8 cellular contexts compared by ENCODE assay signal in the genomic region with DNA sequence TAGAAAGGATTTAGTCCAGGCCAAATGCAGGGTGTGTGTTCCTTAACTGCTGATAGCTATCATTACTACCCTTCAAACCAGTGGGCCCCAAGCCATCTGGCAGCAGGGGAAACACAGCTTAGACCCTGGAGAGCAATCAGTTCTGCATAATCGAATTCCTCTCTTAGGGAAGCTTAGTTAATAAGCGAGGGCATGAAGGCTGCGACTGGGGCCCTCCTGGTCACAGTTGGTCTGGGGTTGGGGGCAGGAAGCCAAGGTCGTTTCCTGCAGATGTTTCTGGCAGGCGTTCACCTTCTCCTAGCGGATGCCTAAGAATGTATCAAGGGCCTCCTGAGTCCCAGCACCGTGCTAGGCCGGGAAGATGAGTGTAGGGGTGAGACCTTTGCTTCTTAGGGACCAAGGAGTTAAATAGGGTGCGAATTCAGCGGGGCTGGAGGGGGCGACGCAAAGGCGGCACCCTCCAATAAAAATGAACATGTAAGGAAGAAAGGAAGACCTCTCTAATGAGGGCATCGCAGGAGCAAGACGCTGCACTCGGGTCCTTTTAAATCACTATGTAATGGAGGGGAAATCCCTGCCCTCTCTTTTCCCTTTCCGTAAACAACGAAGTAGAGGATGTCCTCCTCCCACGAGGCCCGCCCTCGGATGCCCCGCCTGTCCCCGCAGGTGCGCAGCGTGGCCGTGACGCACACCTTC. TPM values are rescaled to one million over a fixed set of nuclear protein-coding genes. Genes with fewer than 3 reads are reported as not detected.
DNase-seq lines count a peak whose midpoint lies in the region; ATAC-seq and TF ChIP-seq lines count a peak whose summit lies in the region.

No MANE protein-coding gene starts in this region.

- H3K4me3 Mint-ChIP-seq in endodermal cell: peak overlapping the region; percentile 84
- peak overlapping the region; percentile 81 to 96 (median 91) for H3K4me3 Mint-ChIP-seq in naive thymus-derived CD8-positive, alpha-beta T cell
- H3K4me3 Mint-ChIP-seq in stimulated activated naive CD8-positive, alpha-beta T cell treated with anti-CD3 and anti-CD28 coated beads, Interleukin-15, amount 100 ng/mL, for 72 hours: peak overlapping the region; percentile 82 to 89

- H3K27ac ChIP-seq in endodermal cell (ENCODE audit: low read depth, low read length): no peak overlapping the region

- peaks cover 19% of the 10 kb centered on the region for H3K4me1 Mint-ChIP-seq in endodermal cell
- H3K4me1 Mint-ChIP-seq in naive thymus-derived CD8-positive, alpha-beta T cell: peaks cover 28 to 62% (median 59%) of the 10 kb centered on the region in 4 donors
- H3K4me1 Mint-ChIP-seq in stimulated activated naive CD8-positive, alpha-beta T cell treated with anti-CD3 and anti-CD28 coated beads, Interleukin-15, amount 100 ng/mL, for 72 hours: peaks cover 50% of the 10 kb centered on the region

- peak; percentile 80 for DNase-seq in activated CD4-positive, CD25-positive, alpha-beta regulatory T cell treated with anti-CD3 and anti-CD28 coated beads, Interleukin-2, amount 50 U/mL, for 16 hours (ENCODE audit: low read depth, low spot score)
- no peak for DNase-seq in Jurkat, Clone E6-1 (ENCODE audit: low read depth, low spot score)
- peak; percentile 94 to 95 for DNase-seq in activated CD4-positive, alpha-beta T cell treated with anti-CD3 and anti-CD28 coated beads, Interleukin-2, amount 50 U/mL, for 4 hours
- DNase-seq in endodermal cell: peak; percentile 70
- DNase-seq in naive thymus-derived CD8-positive, alpha-beta T cell: peak; percentile 87 to 98 (median 96)
- peak in 1 of 2 donors; percentile 53 for DNase-seq in stimulated activated naive CD8-positive, alpha-beta T cell treated with anti-CD3 and anti-CD28 coated beads, Interleukin-15, amount 100 ng/mL, for 72 hours
- DNase-seq in cortex of kidney (lab: John Stamatoyannopoulos, UW): no peak

- WGBS in endodermal cell (ENCODE audit: insufficient coverage in 1 of 2, insufficient read length in 1 of 2), 2 experiments: 20 to 29% methylated on average over 10 to 27 of the region's 27 CpGs

- no peak for TF ChIP-seq CTCF in endodermal cell (conservative IDR thresholded peaks at IDR 0.05)

- peak overlapping the region; percentile 66 for H3K27ac Mint-ChIP-seq in endodermal cell
- peak overlapping the region; percentile 97 to 100 (median 99) for H3K27ac Mint-ChIP-seq in naive thymus-derived CD8-positive, alpha-beta T cell
- H3K27ac Mint-ChIP-seq in stimulated activated naive CD8-positive, alpha-beta T cell treated with anti-CD3 and anti-CD28 coated beads, Interleukin-15, amount 100 ng/mL, for 72 hours: peak overlapping the region; percentile 93 to 94

- no peak for ATAC-seq in activated CD4-positive, CD25-positive, alpha-beta regulatory T cell treated with anti-CD3 and anti-CD28 coated beads, Interleukin-2, amount 50 U/mL, for 24 hours
- peak; percentile 0 to 51 for ATAC-seq in naive thymus-derived CD8-positive, alpha-beta T cell
- ATAC-seq in stimulated activated naive CD8-positive, alpha-beta T cell treated with anti-CD3 and anti-CD28 coated beads, Interleukin-15, amount 100 ng/mL, for 72 hours: peak; percentile 53

- H3K4me1 ChIP-seq in endodermal cell (ENCODE audit: control insufficient read depth, insufficient read depth, low read length): no peaks in the 10 kb centered on the region

- no peaks in the 10 kb centered on the region for H3K9me3 ChIP-seq in endodermal cell (ENCODE audit: control insufficient read depth, low read length)

- POLR2A ChIA-PET in naive thymus-derived CD8-positive, alpha-beta T cell (lab: Charles Lee): interaction anchor here (0.6 to 9.4 kb wide), 22 partner anchors 10 to 688 kb away, joined by 3 to 162 read pairs (median 4); a partner anchor contains a TSS

- H3K27me3 ChIP-seq in endodermal cell (ENCODE audit: control insufficient read depth, insufficient read depth, low read length, poor library complexity, severe bottlenecking): peaks cover 10% of the 10 kb centered on the region

- H3K27me3 Mint-ChIP-seq in endodermal cell (ENCODE audit: insufficient read depth): peaks cover 2% of the 10 kb centered on the region
- no peaks in the 10 kb centered on the region for H3K27me3 Mint-ChIP-seq in naive thymus-derived CD8-positive, alpha-beta T cell
- H3K27me3 Mint-ChIP-seq in stimulated activated naive CD8-positive, alpha-beta T cell treated with anti-CD3 and anti-CD28 coated beads, Interleukin-15, amount 100 ng/mL, for 72 hours: no peaks in the 10 kb centered on the region

- H3K36me3 Mint-ChIP-seq in endodermal cell (ENCODE audit: low read depth): no peaks in the 10 kb centered on the region
- H3K36me3 Mint-ChIP-seq in naive thymus-derived CD8-positive, alpha-beta T cell: peaks cover 0 to 5% (median 0%) of the 10 kb centered on the region in 3 donors

- no peaks in the 10 kb centered on the region for H3K9me3 Mint-ChIP-seq in endodermal cell
- peaks cover 0 to 16% (median 0%) of the 10 kb centered on the region in 9 donors for H3K9me3 Mint-ChIP-seq in naive thymus-derived CD8-positive, alpha-beta T cell
- peaks cover 9 to 11% of the 10 kb centered on the region in 2 donors for H3K9me3 Mint-ChIP-seq in stimulated activated naive CD8-positive, alpha-beta T cell treated with anti-CD3 and anti-CD28 coated beads, Interleukin-15, amount 100 ng/mL, for 72 hours

- H3K4me3 ChIP-seq in Jurkat, Clone E6-1 (ENCODE audit: low read length): peak overlapping the region; percentile 69
- peak overlapping the region; percentile 79 for H3K4me3 ChIP-seq in endodermal cell (ENCODE audit: low read length)

- no peaks in the 10 kb centered on the region for H3K36me3 ChIP-seq in endodermal cell (ENCODE audit: control insufficient read depth, insufficient read depth, low read length)

- H3K9ac ChIP-seq in endodermal cell (ENCODE audit: extremely low read depth, low read length, poor library complexity, severe bottlenecking): no peak overlapping the region

RNA-seq across cellular contexts. Expression of a gene that starts 16.5 kb away (rescaled TPM):
- polyA plus RNA-seq in Jurkat, Clone E6-1 (2012; ENCODE audit: insufficient read depth, insufficient read length): 7.1 TPM
- total RNA-seq in endodermal cell: 10 to 100 TPM in 1 of 2 donors, 1 to 10 TPM in 1; 9.8 to 15.8 TPM
- 6.8 TPM for polyA plus RNA-seq in endodermal cell (2013, experiment 1 of 2)
- 7.8 TPM for polyA plus RNA-seq in endodermal cell (2013, experiment 2 of 2)
- total RNA-seq in naive thymus-derived CD8-positive, alpha-beta T cell: 10 to 100 TPM; 24.3 to 25.3 TPM
- 1 to 10 TPM; 2.0 to 3.2 (median 3.1) TPM for polyA plus RNA-seq in naive thymus-derived CD8-positive, alpha-beta T cell

RNA-seq across cellular contexts. Expression of a gene that starts 27.3 kb away (rescaled TPM):
- not detected for polyA plus RNA-seq in Jurkat, Clone E6-1 (2012; ENCODE audit: insufficient read depth, insufficient read length)
- total RNA-seq in endodermal cell: not detected
- 0.11 TPM for polyA plus RNA-seq in endodermal cell (2013, experiment 1 of 2)
- not detected for polyA plus RNA-seq in endodermal cell (2013, experiment 2 of 2)
- total RNA-seq in naive thymus-derived CD8-positive, alpha-beta T cell: under 1 TPM; 0.55 to 0.70 TPM
- polyA plus RNA-seq in naive thymus-derived CD8-positive, alpha-beta T cell: under 1 TPM; 0.23 to 0.45 (median 0.29) TPM

Comparison
In these comparisons a context has a peak if more than half of its experiments do, and no peak if none do; other contexts are left out.
1. DNase-seq: peak in activated CD4-positive, CD25-positive, alpha-beta regulatory T cell treated with anti-CD3 and anti-CD28 coated beads, Interleukin-2, amount 50 U/mL, for 16 hours (single experiment), activated CD4-positive, alpha-beta T cell treated with anti-CD3 and anti-CD28 coated beads, Interleukin-2, amount 50 U/mL, for 4 hours (2 of 2), endodermal cell (single experiment) and naive thymus-derived CD8-positive, alpha-beta T cell (10 of 10); none in Jurkat, Clone E6-1 (single experiment) and cortex of kidney (single experiment).
2. ATAC-seq: peak in naive thymus-derived CD8-positive, alpha-beta T cell (2 of 2) and stimulated activated naive CD8-positive, alpha-beta T cell treated with anti-CD3 and anti-CD28 coated beads, Interleukin-15, amount 100 ng/mL, for 72 hours (single experiment); none in activated CD4-positive, CD25-positive, alpha-beta regulatory T cell treated with anti-CD3 and anti-CD28 coated beads, Interleukin-2, amount 50 U/mL, for 24 hours (0 of 2).
3. Peak in every context shown above with its lines, with median percentiles within 50 percentile points of each other: H3K27ac Mint-ChIP-seq and H3K4me3 Mint-ChIP-seq.